ENCODE assay signal across 8 cellular contexts in genomic region chr14:71320107-71320733, GRCh38. TPM values are rescaled to one million over a fixed set of nuclear protein-coding genes. Genes with fewer than 3 reads are reported as not detected.
DNase-seq lines count a peak whose midpoint lies in the region; ATAC-seq and TF ChIP-seq lines count a peak whose summit lies in the region.

Gene SIPA1L1, plus strand, starts transcription at chr14:71320476.

- DNase-seq in GM04503 (ENCODE audit: low read depth) (peak; percentile 88), HFFc6 (peak; percentile 99), NB4 (ENCODE audit: low read depth) (peak; percentile 98), SK-N-MC (ENCODE audit: low read depth, low spot score) (peak; percentile 93), non-pigmented ciliary epithelial cell (ENCODE audit: low read depth) (peak; percentile 95), superior temporal gyrus (ENCODE audit: extremely low spot score) (peak; percentile 97)
- peak; percentile 99 for DNase-seq in activated naive CD4-positive, alpha-beta T cell treated with anti-CD3 and anti-CD28 coated beads, Interleukin-2, amount 10 ng/mL, durations not matched to agents 7 days and 5 days

- peak within 1 kb of the TSS; percentile 100 for H3K27ac ChIP-seq in SK-N-MC
- peak within 1 kb of the TSS; percentile 95 to 100 (median 98) for H3K27ac ChIP-seq in gastroesophageal sphincter

- H3K36me3 Mint-ChIP-seq in HFFc6 (ENCODE audit: low read depth) = peaks cover 21% of the 10 kb centered on the region
- H3K36me3 Mint-ChIP-seq in activated naive CD4-positive, alpha-beta T cell treated with anti-CD3 and anti-CD28 coated beads, Interleukin-2, amount 10 ng/mL, durations not matched to agents 7 days and 5 days = peaks cover 9% of the 10 kb centered on the region

- H3K4me1 Mint-ChIP-seq in HFFc6 (ENCODE audit: low read depth) = peaks cover 49% of the 10 kb centered on the region
- peaks cover 42% of the 10 kb centered on the region for H3K4me1 Mint-ChIP-seq in activated naive CD4-positive, alpha-beta T cell treated with anti-CD3 and anti-CD28 coated beads, Interleukin-2, amount 10 ng/mL, durations not matched to agents 7 days and 5 days

- H3K4me3 ChIP-seq in NB4 (ENCODE audit: low read depth, low read length) = peak within 1 kb of the TSS; percentile 63
- H3K4me3 ChIP-seq in SK-N-MC = peak within 1 kb of the TSS; percentile 86
- H3K4me3 ChIP-seq in gastroesophageal sphincter = peak within 1 kb of the TSS; percentile 83 to 88

- TF ChIP-seq CTCF in HFFc6 (IDR thresholded peaks at IDR 0.05) (no peak; the same call in none of the 2 replicates), NB4 (IDR thresholded peaks at IDR 0.05; ENCODE audit: low read depth, low read length) (no peak), gastroesophageal sphincter (IDR thresholded peaks at IDR 0.05) (peak in 2 of 4 experiments; percentile 17 to 19)

- H3K9me3 ChIP-seq in SK-N-MC (ENCODE audit: low read depth, low read length) (no peaks in the 10 kb centered on the region), gastroesophageal sphincter (no peaks in the 10 kb centered on the region)

- H3K36me3 ChIP-seq in SK-N-MC (ENCODE audit: insufficient read depth, low read length) = peaks cover 4% of the 10 kb centered on the region; the same call in 1 of the 2 replicates
- H3K36me3 ChIP-seq in gastroesophageal sphincter = no peaks in the 10 kb centered on the region

- H3K9ac ChIP-seq in SK-N-MC (ENCODE audit: insufficient read length) = peak within 1 kb of the TSS; percentile 91

- peak within 1 kb of the TSS; percentile 93 for H3K27ac Mint-ChIP-seq in HFFc6
- H3K27ac Mint-ChIP-seq in activated naive CD4-positive, alpha-beta T cell treated with anti-CD3 and anti-CD28 coated beads, Interleukin-2, amount 10 ng/mL, durations not matched to agents 7 days and 5 days = peak within 1 kb of the TSS; percentile 90

- CTCF ChIA-PET in activated naive CD4-positive, alpha-beta T cell treated with anti-CD3 and anti-CD28 coated beads, Interleukin-2, amount 10 ng/mL, durations not matched to agents 7 days and 5 days (lab: Charles Lee) = interaction anchor here (6.6 kb wide), 1 partner anchor 84 kb away, joined by 54 read pairs; no protein-coding TSS in a partner anchor

- H3K27me3 Mint-ChIP-seq in HFFc6 (ENCODE audit: insufficient read depth) = no peaks in the 10 kb centered on the region; the same call in 1 of the 2 replicates
- H3K27me3 Mint-ChIP-seq in activated naive CD4-positive, alpha-beta T cell treated with anti-CD3 and anti-CD28 coated beads, Interleukin-2, amount 10 ng/mL, durations not matched to agents 7 days and 5 days = peaks cover 12% of the 10 kb centered on the region

- H3K4me1 ChIP-seq in gastroesophageal sphincter = peaks cover 0 to 36% (median 4%) of the 10 kb centered on the region in 3 donors

- TF ChIP-seq EP300 in gastroesophageal sphincter (IDR thresholded peaks at IDR 0.05) = no peak

- no peaks in the 10 kb centered on the region for H3K27me3 ChIP-seq in gastroesophageal sphincter

- peak within 1 kb of the TSS; percentile 96 for H3K4me3 Mint-ChIP-seq in HFFc6
- H3K4me3 Mint-ChIP-seq in activated naive CD4-positive, alpha-beta T cell treated with anti-CD3 and anti-CD28 coated beads, Interleukin-2, amount 10 ng/mL, durations not matched to agents 7 days and 5 days = peak within 1 kb of the TSS; percentile 89

- no peaks in the 10 kb centered on the region for H3K9me3 Mint-ChIP-seq in HFFc6
- no peaks in the 10 kb centered on the region for H3K9me3 Mint-ChIP-seq in activated naive CD4-positive, alpha-beta T cell treated with anti-CD3 and anti-CD28 coated beads, Interleukin-2, amount 10 ng/mL, durations not matched to agents 7 days and 5 days

- TF ChIP-seq POLR2A in NB4 (IDR thresholded peaks at IDR 0.05; ENCODE audit: extremely low read depth, insufficient read length) (peak; percentile 59), gastroesophageal sphincter (IDR thresholded peaks at IDR 0.05) (peak; percentile 86 to 88)

- ATAC-seq in gastroesophageal sphincter = peak; percentile 94

- 0% methylated on average over 3 to 11 of the region's 52 CpGs for WGBS in gastroesophageal sphincter (ENCODE audit: low coverage in 1 of 2), 2 donors

RNA-seq across cellular contexts. Expression of gene SIPA1L1, which starts in this region (rescaled TPM):
- 100 to 1,000 TPM; 108 to 125 (median 124) TPM for total RNA-seq in HFFc6 (2021; fragmentation: NEBNext Ultra II Directional; extraction: Animal tissue kit (Norgen Biotek cat#: 25700))
- total RNA-seq in gastroesophageal sphincter = 10 to 100 TPM; 23.6 to 61.0 (median 44.7) TPM

Comparison
In these comparisons a context has a peak if more than half of its experiments do, and no peak if none do; other contexts are left out.
1. Peak in every context shown above with its lines: DNase-seq, ATAC-seq, H3K4me3 ChIP-seq and H3K27ac ChIP-seq.